1 cellular context compared by ENCODE assay signal in genomic region chr6:33619166-33619565, GRCh38.
TF ChIP-seq lines count a peak whose summit lies in the region.

No MANE protein-coding gene starts in this region.

TF ChIP-seq in H1, 55 proteins besides CTCF, POLR2A, EP300 and RAD21:
- TF ChIP-seq EGR1 (IDR thresholded peaks at IDR 0.05; ENCODE audit: borderline replicate concordance, low read depth, low read length) (no peak), SRF (IDR thresholded peaks at IDR 0.05; ENCODE audit: low read depth, low read length) (no peak), ZNF274 (IDR thresholded peaks at IDR 0.05; ENCODE audit: borderline replicate concordance, extremely low read depth, low read length) (no peak), SUZ12 (IDR thresholded peaks at IDR 0.05; ENCODE audit: low read length) (no peak), FOSL1 (IDR thresholded peaks at IDR 0.05; ENCODE audit: insufficient read depth, low read depth, low read length) (no peak), CHD2 (IDR thresholded peaks at IDR 0.05; ENCODE audit: low read length) (no peak), MAX (IDR thresholded peaks at IDR 0.05) (no peak), POU5F1 (IDR thresholded peaks at IDR 0.05; ENCODE audit: low read depth, low read length) (no peak), HDAC6 (IDR thresholded peaks at IDR 0.05; ENCODE audit: low read depth, low read length) (no peak), SP2 (IDR thresholded peaks at IDR 0.05; ENCODE audit: low read length) (no peak), YY1 (IDR thresholded peaks at IDR 0.05; ENCODE audit: low read depth, low read length) (no peak), GTF2F1 (IDR thresholded peaks at IDR 0.05; ENCODE audit: borderline replicate concordance, low read depth, low read length) (no peak), CTBP2 (IDR thresholded peaks at IDR 0.05; ENCODE audit: borderline replicate concordance, insufficient read depth, insufficient read length, low read length) (no peak), SIX5 (IDR thresholded peaks at IDR 0.05; ENCODE audit: low read depth, low read length) (no peak), JUN (IDR thresholded peaks at IDR 0.05; ENCODE audit: low read depth, low read length) (no peak), CEBPB (IDR thresholded peaks at IDR 0.05; ENCODE audit: low read depth, low read length) (no peak), MAFK (IDR thresholded peaks at IDR 0.05; ENCODE audit: low read depth, low read length) (no peak), TEAD4 (IDR thresholded peaks at IDR 0.05; ENCODE audit: low read depth, low read length) (no peak), ASH2L (IDR thresholded peaks at IDR 0.05; ENCODE audit: low read length) (no peak)
